Comparison of ENCODE assay signal across 1 cellular context in genomic region chr18:23585007-23585871, GRCh38.
A peak's percentile ranks its signal among the peaks of the same experiment; 100 is the strongest.
TF ChIP-seq lines count a peak whose summit lies in the region.

No MANE protein-coding gene starts in this region.

TF ChIP-seq in HepG2, 621 proteins besides CTCF, POLR2A, EP300 and RAD21 (continued from another document):
- TF ChIP-seq ZFX (CRISPR knock-in tag; IDR thresholded peaks at IDR 0.05; ENCODE audit: low read depth) (peak; percentile 28; the same call in 1 of the 2 replicates), CSRNP2 (CRISPR knock-in tag; conservative IDR thresholded peaks at IDR 0.05; ENCODE audit: low read depth) (no peak), SIX1 (CRISPR knock-in tag; IDR thresholded peaks at IDR 0.05; ENCODE audit: borderline replicate concordance) (0 out of 2 replicates have a peak, but pooled peaks have one; percentile 36), ZBED4 (CRISPR knock-in tag; IDR thresholded peaks at IDR 0.05; ENCODE audit: borderline replicate concordance) (no peak), MXD1 (CRISPR knock-in tag; IDR thresholded peaks at IDR 0.05) (no peak), ZNF781 (CRISPR knock-in tag; IDR thresholded peaks at IDR 0.05; ENCODE audit: borderline replicate concordance, not compliant biosample characterization) (peak; percentile 14), FOSL2 (CRISPR knock-in tag; IDR thresholded peaks at IDR 0.05) (peak; percentile 26; the same call in 1 of the 2 replicates), ZNF12 (CRISPR knock-in tag; IDR thresholded peaks at IDR 0.05) (0 out of 2 replicates have a peak, but pooled peaks have one; percentile 26), SIN3A (IDR thresholded peaks at IDR 0.05; ENCODE audit: borderline replicate concordance, low read depth, low read length) (peak; percentile 22; the same call in 1 of the 2 replicates), POLR2AphosphoS5 (IDR thresholded peaks at IDR 0.05; ENCODE audit: low read depth, low read length) (peak; percentile 34; the same call in 1 of the 2 replicates), TBX3 (IDR thresholded peaks at IDR 0.05; ENCODE audit: borderline replicate concordance) (no peak), ZNF598 (CRISPR knock-in tag; IDR thresholded peaks at IDR 0.05; ENCODE audit: borderline replicate concordance) (0 out of 2 replicates have a peak, but pooled peaks have one; percentile 1), SP5 (CRISPR knock-in tag; IDR thresholded peaks at IDR 0.05; ENCODE audit: borderline replicate concordance, low read depth) (no peak), POLR2G (IDR thresholded peaks at IDR 0.05; ENCODE audit: low read depth, low read length) (peak; percentile 62; the same call in 1 of the 2 replicates), ZNF430 (CRISPR knock-in tag; IDR thresholded peaks at IDR 0.05) (0 out of 2 replicates have a peak, but pooled peaks have one; percentile 33)
